Comparison of ENCODE assay signal across 1 cellular context in genomic region chr19:47725759-47726401, GRCh38.
A peak's percentile ranks its signal among the peaks of the same experiment; 100 is the strongest.
TF ChIP-seq lines count a peak whose summit lies in the region.

No MANE protein-coding gene starts in this region.

TF ChIP-seq in HepG2, 621 proteins besides CTCF, POLR2A, EP300 and RAD21 (continued from another document and continues in another):
- TF ChIP-seq AHDC1 (CRISPR knock-in tag; IDR thresholded peaks at IDR 0.05; ENCODE audit: borderline replicate concordance) (no peak), ZNF704 (CRISPR knock-in tag; IDR thresholded peaks at IDR 0.05; ENCODE audit: borderline replicate concordance) (no peak), MAX (IDR thresholded peaks at IDR 0.05) (peak; percentile 29; the same call in 1 of the 2 replicates), ZNF746 (CRISPR knock-in tag; IDR thresholded peaks at IDR 0.05) (no peak), HHEX (CRISPR knock-in tag; IDR thresholded peaks at IDR 0.05) (no peak), XBP1 (CRISPR knock-in tag; IDR thresholded peaks at IDR 0.05) (no peak), ZNF687 (CRISPR knock-in tag; IDR thresholded peaks at IDR 0.05) (peak; percentile 61), ZBTB2 (CRISPR knock-in tag; IDR thresholded peaks at IDR 0.05; ENCODE audit: low read depth) (no peak), TAF1 (CRISPR knock-in tag; IDR thresholded peaks at IDR 0.05) (no peak), ZXDC (CRISPR knock-in tag; IDR thresholded peaks at IDR 0.05) (no peak), IKZF5 (CRISPR knock-in tag; IDR thresholded peaks at IDR 0.05) (no peak), ELK4 (CRISPR knock-in tag; IDR thresholded peaks at IDR 0.05; ENCODE audit: borderline replicate concordance) (no peak), PRDM15 (CRISPR knock-in tag; IDR thresholded peaks at IDR 0.05) (no peak), TMF1 (CRISPR knock-in tag; IDR thresholded peaks at IDR 0.05; ENCODE audit: low read depth) (no peak), ZSCAN31 (CRISPR knock-in tag; IDR thresholded peaks at IDR 0.05; ENCODE audit: low read depth) (no peak), TBX3 (IDR thresholded peaks at IDR 0.05; ENCODE audit: borderline replicate concordance) (no peak), SRF (IDR thresholded peaks at IDR 0.05; ENCODE audit: low read depth, low read length) (no peak), MEIS2 (CRISPR knock-in tag; IDR thresholded peaks at IDR 0.05) (no peak), CBFB (CRISPR knock-in tag; IDR thresholded peaks at IDR 0.05) (no peak), NFKB2 (CRISPR knock-in tag; IDR thresholded peaks at IDR 0.05; ENCODE audit: borderline replicate concordance) (no peak), ZNF253 (CRISPR knock-in tag; IDR thresholded peaks at IDR 0.05; ENCODE audit: borderline replicate concordance) (no peak), ZZZ3 (CRISPR knock-in tag; IDR thresholded peaks at IDR 0.05; ENCODE audit: borderline replicate concordance) (no peak), SRY (CRISPR knock-in tag; IDR thresholded peaks at IDR 0.05) (no peak), SNAPC4 (CRISPR knock-in tag; IDR thresholded peaks at IDR 0.05) (no peak)
